Comparison of ENCODE assay signal across 24 cellular contexts in genomic region chr7:47386273-47386820, GRCh38.
"Had no signal": no experiment of that assay in that cellular context is flagged by ENCODE, and none has a peak within 500 bp of the region (broad histone marks: within the 10 kb centered on the region; RNA-seq: fewer than 3 reads in every experiment).

No MANE protein-coding gene starts in this region.

- H2AFZ ChIP-seq: hepatocyte had no signal

- H3K36me3 ChIP-seq: prostate gland had no signal

- H3K4me2 ChIP-seq: hepatocyte had no signal

- H3K4me1 ChIP-seq: prostate gland, upper lobe of right lung had no signal

- H3K27ac Mint-ChIP-seq: activated B cell treated with CpG ODN at 0.5 μM for 24 hours; activated CD4-positive, alpha-beta T cell treated with anti-CD3 and anti-CD28 coated beads for 36 hours; activated naive CD4-positive, alpha-beta T cell treated with anti-CD3 and anti-CD28 coated beads for 36 hours; activated naive CD8-positive, alpha-beta T cell treated with anti-CD3 and anti-CD28 coated beads, Interleukin-2, amount 10 ng/mL, durations not matched to agents 7 days and 5 days; activated T-cell treated with anti-CD3 and anti-CD28 coated beads, Interleukin-2, amount 50 U/mL, for 72 hours; immature natural killer cell; naive thymus-derived CD4-positive, alpha-beta T cell; T-helper 17 cell had no signal

- DNase-seq: activated B cell treated with CpG ODN at 0.5 μM for 24 hours; activated CD4-positive, alpha-beta T cell treated with anti-CD3 and anti-CD28 coated beads for 36 hours; activated CD4-positive, alpha-beta T cell treated with anti-CD3 and anti-CD28 coated beads, Interleukin-2, amount 50 U/mL, for 4 hours; activated effector memory CD4-positive, alpha-beta T cell treated with Interleukin-2 at 50 U/mL for 16 hours; activated naive CD4-positive, alpha-beta T cell treated with anti-CD3 and anti-CD28 coated beads for 36 hours; activated naive CD8-positive, alpha-beta T cell treated with anti-CD3 and anti-CD28 coated beads, Interleukin-2, amount 10 ng/mL, durations not matched to agents 7 days and 5 days; activated T-cell treated with anti-CD3 and anti-CD28 coated beads, Interleukin-2, amount 50 U/mL, for 72 hours; amniotic stem cell; dermis blood vessel endothelial cell; effector CD8-positive, alpha-beta T cell; foreskin melanocyte; immature natural killer cell; kidney glomerular epithelial cell; mesenchymal stem cell; naive thymus-derived CD4-positive, alpha-beta T cell; stimulated activated naive CD4-positive, alpha-beta T cell; SW 1271; T-helper 17 cell; upper lobe of right lung had no signal

- H3K27me3 ChIP-seq: hepatocyte, upper lobe of right lung had no signal

- ATAC-seq: activated CD4-positive, alpha-beta T cell treated with anti-CD3 and anti-CD28 coated beads for 36 hours; activated T-cell treated with anti-CD3 and anti-CD28 coated beads, Interleukin-2, amount 50 U/mL, for 72 hours; naive thymus-derived CD4-positive, alpha-beta T cell; right cardiac atrium; T-helper 17 cell; upper lobe of right lung had no signal

- H3K27me3 Mint-ChIP-seq: activated B cell treated with CpG ODN at 0.5 μM for 24 hours had no signal

- H3K9me3 Mint-ChIP-seq: activated B cell treated with CpG ODN at 0.5 μM for 24 hours; activated naive CD4-positive, alpha-beta T cell treated with anti-CD3 and anti-CD28 coated beads for 36 hours; activated naive CD8-positive, alpha-beta T cell treated with anti-CD3 and anti-CD28 coated beads, Interleukin-2, amount 10 ng/mL, durations not matched to agents 7 days and 5 days; activated T-cell treated with anti-CD3 and anti-CD28 coated beads, Interleukin-2, amount 50 U/mL, for 72 hours; immature natural killer cell had no signal

- H3K9me3 ChIP-seq: prostate gland, thoracic aorta, upper lobe of right lung had no signal

- H3K27ac ChIP-seq: hepatocyte, prostate gland, SK-N-MC, thoracic aorta, upper lobe of right lung had no signal

- H3K36me3 Mint-ChIP-seq: activated naive CD8-positive, alpha-beta T cell treated with anti-CD3 and anti-CD28 coated beads, Interleukin-2, amount 10 ng/mL, durations not matched to agents 7 days and 5 days; immature natural killer cell; naive thymus-derived CD4-positive, alpha-beta T cell had no signal

- H3K4me3 Mint-ChIP-seq: activated B cell treated with CpG ODN at 0.5 μM for 24 hours; activated CD4-positive, alpha-beta T cell treated with anti-CD3 and anti-CD28 coated beads for 36 hours; activated naive CD4-positive, alpha-beta T cell treated with anti-CD3 and anti-CD28 coated beads for 36 hours; activated naive CD8-positive, alpha-beta T cell treated with anti-CD3 and anti-CD28 coated beads, Interleukin-2, amount 10 ng/mL, durations not matched to agents 7 days and 5 days; activated T-cell treated with anti-CD3 and anti-CD28 coated beads, Interleukin-2, amount 50 U/mL, for 72 hours; immature natural killer cell; naive thymus-derived CD4-positive, alpha-beta T cell; T-helper 17 cell had no signal

- H3K4me3 ChIP-seq: hepatocyte, prostate gland, SK-N-MC, thoracic aorta, upper lobe of right lung had no signal

- H3K4me1 Mint-ChIP-seq: activated CD4-positive, alpha-beta T cell treated with anti-CD3 and anti-CD28 coated beads for 36 hours; activated naive CD8-positive, alpha-beta T cell treated with anti-CD3 and anti-CD28 coated beads, Interleukin-2, amount 10 ng/mL, durations not matched to agents 7 days and 5 days; immature natural killer cell; naive thymus-derived CD4-positive, alpha-beta T cell; T-helper 17 cell had no signal
